8 cellular contexts compared by ENCODE assay signal in genomic region chr17:83084214-83084613, GRCh38. TPM values are rescaled to one million over a fixed set of nuclear protein-coding genes. Genes with fewer than 3 reads are reported as not detected.
DNase-seq lines count a peak whose midpoint lies in the region; ATAC-seq and TF ChIP-seq lines count a peak whose summit lies in the region.
"Had no signal": no experiment of that assay in that cellular context is flagged by ENCODE, and none has a peak within 500 bp of the region (broad histone marks: within the 10 kb centered on the region; RNA-seq: fewer than 3 reads in every experiment).

No MANE protein-coding gene starts in this region.

- no peaks in the 10 kb centered on the region for H3K9me2 ChIP-seq in HCT116 (ENCODE audit: insufficient read depth)
- no peaks in the 10 kb centered on the region for H3K9me2 ChIP-seq in hepatocyte (replicated peaks; ENCODE audit: insufficient read depth)

- TF ChIP-seq RAD21 in HCT116 (IDR thresholded peaks at IDR 0.05; ENCODE audit: low read depth): no peak

- peak overlapping the region; percentile 47 for H3K9ac ChIP-seq in HCT116 (ENCODE audit: low read length)

- H4K20me1 ChIP-seq in HCT116 (ENCODE audit: insufficient read depth) (peaks cover 11% of the 10 kb centered on the region; the same call in 1 of the 2 replicates), hepatocyte (ENCODE audit: insufficient read depth, poor library complexity, severe bottlenecking) (peaks cover 36% of the 10 kb centered on the region)

- H3K9me3 Mint-ChIP-seq in WTC11: no peaks in the 10 kb centered on the region
- H3K9me3 Mint-ChIP-seq in stimulated activated effector memory CD8-positive, alpha-beta T cell treated with anti-CD3 and anti-CD28 coated beads, Interleukin-12 subunit alpha, Interleukin-12 subunit beta, amount 100 ng/mL, for 72 hours: no peaks in the 10 kb centered on the region

- H3K27me3 ChIP-seq in HCT116 (ENCODE audit: insufficient read depth, low read length): no peaks in the 10 kb centered on the region
- H3K27me3 ChIP-seq in hepatocyte: no peaks in the 10 kb centered on the region
- H3K27me3 ChIP-seq in foreskin keratinocyte: peaks cover 66% of the 10 kb centered on the region

- H3K4me1 Mint-ChIP-seq in WTC11: peaks cover 47% of the 10 kb centered on the region
- H3K4me1 Mint-ChIP-seq in stimulated activated effector memory CD8-positive, alpha-beta T cell treated with anti-CD3 and anti-CD28 coated beads, Interleukin-12 subunit alpha, Interleukin-12 subunit beta, amount 100 ng/mL, for 72 hours: peaks cover 40% of the 10 kb centered on the region

- H3K36me3 Mint-ChIP-seq in WTC11: peaks cover 5% of the 10 kb centered on the region; the same call in 1 of the 2 replicates
- H3K36me3 Mint-ChIP-seq in stimulated activated effector memory CD8-positive, alpha-beta T cell treated with anti-CD3 and anti-CD28 coated beads, Interleukin-12 subunit alpha, Interleukin-12 subunit beta, amount 100 ng/mL, for 72 hours: peaks cover 84% of the 10 kb centered on the region

- CTCF ChIA-PET in HCT116 (lab: Charles Lee) (no interaction called here), WTC11 (lab: Charles Lee) (no interaction called here)

- RAD21 ChIA-PET in HCT116 (lab: Charles Lee; ENCODE audit: low non-redundant PET in 1 of 2, low total read pairs in 2 of 2, uncharacterized antibody in 2 of 2, unreplicated experiment in 2 of 2): no interaction called here

- DNase-seq in HCT116 (ENCODE audit: low read depth, low spot score) (no peak), WTC11 (ENCODE audit: low spot score) (no peak), hepatocyte (ENCODE audit: low spot score) (no peak), foreskin keratinocyte (no peak)
- DNase-seq in stimulated activated effector memory CD8-positive, alpha-beta T cell treated with anti-CD3 and anti-CD28 coated beads, Interleukin-12 subunit alpha, Interleukin-12 subunit beta, amount 100 ng/mL, for 72 hours (ENCODE audit: low spot score in 2 of 2): no peak
- no peak for DNase-seq in activated naive CD4-positive, alpha-beta T cell treated with anti-CD3 and anti-CD28 coated beads, Interleukin-2, amount 50 U/mL, for 16 hours

- 65% methylated on average over 9 of the region's 9 CpGs for WGBS in hepatocyte (ENCODE audit: low lambda C conversion rate, missing lambda C conversion rate)

- H3K4me2 ChIP-seq in HCT116 (ENCODE audit: low read length) (peak overlapping the region; percentile 67), hepatocyte (peak overlapping the region; percentile 98)

- TF ChIP-seq CTCF in HCT116 (IDR thresholded peaks at IDR 0.05 in 2 of 3, conservative IDR thresholded peaks at IDR 0.05 in 1 of 3; ENCODE audit: borderline replicate concordance in 1 of 3, insufficient read depth in 1 of 3, low read depth in 2 of 3, low read length in 2 of 3) (no peak), WTC11 (IDR thresholded peaks at IDR 0.05) (no peak), hepatocyte (IDR thresholded peaks at IDR 0.05; ENCODE audit: poor library complexity) (no peak), foreskin keratinocyte (conservative IDR thresholded peaks at IDR 0.05) (no peak)

- H3K27ac Mint-ChIP-seq in WTC11: peak overlapping the region; percentile 98
- peak overlapping the region; percentile 93 for H3K27ac Mint-ChIP-seq in stimulated activated effector memory CD8-positive, alpha-beta T cell treated with anti-CD3 and anti-CD28 coated beads, Interleukin-12 subunit alpha, Interleukin-12 subunit beta, amount 100 ng/mL, for 72 hours

- no peak overlapping the region; a peak in 1 of 4 replicates for H3K4me3 ChIP-seq in HCT116 (replicated peaks in 1 of 2; ENCODE audit: low read depth in 1 of 2, low read length in 2 of 2)
- H3K4me3 ChIP-seq in hepatocyte: no peak overlapping the region
- H3K4me3 ChIP-seq: psoas muscle had no signal

- peaks cover 15% of the 10 kb centered on the region for H3K27me3 Mint-ChIP-seq in WTC11 (ENCODE audit: low read depth)

- ATAC-seq in HCT116 (no peak), WTC11 (no peak), foreskin keratinocyte (no peak), HG03280 (IDR thresholded peaks at IDR 0.05; ENCODE audit: unreplicated experiment) (no peak)
- ATAC-seq in stimulated activated effector memory CD8-positive, alpha-beta T cell treated with anti-CD3 and anti-CD28 coated beads, Interleukin-12 subunit alpha, Interleukin-12 subunit beta, amount 100 ng/mL, for 72 hours: no peak

- H3K79me2 ChIP-seq in HCT116 (ENCODE audit: insufficient read depth, low read length) (peaks cover 84% of the 10 kb centered on the region), hepatocyte (peaks cover 82% of the 10 kb centered on the region)

- POLR2A ChIA-PET in HCT116 (lab: Charles Lee): no interaction called here
- POLR2A ChIA-PET in WTC11 (lab: Charles Lee): interaction anchor here (0.6 kb wide), 1 partner anchor 88 kb away, joined by 6 read pairs; no protein-coding TSS in a partner anchor

- no TSS peak for BruUV-seq in HCT116 (replicated peaks; lab: Mats Ljungman, UMichigan)

- H3K36me3 ChIP-seq in HCT116 (ENCODE audit: control insufficient read depth in 1 of 2, insufficient read depth in 2 of 2, low read length in 2 of 2) (peaks cover 9 to 16% of the 10 kb centered on the region in 2 experiments; a peak in 3 of 4 replicates), hepatocyte (replicated peaks; ENCODE audit: insufficient read depth, low read depth) (no peaks in the 10 kb centered on the region)

- H3K4me1 ChIP-seq in HCT116 (ENCODE audit: control insufficient read depth in 1 of 2, insufficient read depth in 2 of 2, low read length in 2 of 2) (peaks cover 29 to 37% of the 10 kb centered on the region in 2 experiments), hepatocyte (ENCODE audit: insufficient read depth) (peaks cover 73% of the 10 kb centered on the region), foreskin keratinocyte (no peaks in the 10 kb centered on the region)
- H3K4me1 ChIP-seq: psoas muscle had no signal

- no peaks in the 10 kb centered on the region for H3K9me3 ChIP-seq in HCT116 (ENCODE audit: control insufficient read depth in 1 of 2, insufficient read depth in 1 of 2, low read depth in 1 of 2, low read length in 2 of 2)
- H3K9me3 ChIP-seq in hepatocyte (ENCODE audit: low read depth): no peaks in the 10 kb centered on the region
- H3K9me3 ChIP-seq: psoas muscle had no signal

- H3K4me3 Mint-ChIP-seq in WTC11: peak overlapping the region; percentile 62
- peak overlapping the region; percentile 83 for H3K4me3 Mint-ChIP-seq in stimulated activated effector memory CD8-positive, alpha-beta T cell treated with anti-CD3 and anti-CD28 coated beads, Interleukin-12 subunit alpha, Interleukin-12 subunit beta, amount 100 ng/mL, for 72 hours

- no peak for TF ChIP-seq POLR2A in HCT116 (IDR thresholded peaks at IDR 0.05; ENCODE audit: borderline replicate concordance, extremely low read depth, insufficient read depth, insufficient read length)

- H2AFZ ChIP-seq in HCT116 (ENCODE audit: low read depth, low read length, poor library complexity, severe bottlenecking) (no peak overlapping the region), hepatocyte (no peak overlapping the region)

- peak overlapping the region; percentile 67; the same call in 1 of the 2 replicates for H3K27ac ChIP-seq in HCT116 (ENCODE audit: low read depth, low read length)
- H3K27ac ChIP-seq in hepatocyte: peak overlapping the region; percentile 96
- no peak overlapping the region for H3K27ac ChIP-seq in foreskin keratinocyte

- intact Hi-C loops in HCT116 (cut with micrococcal nuclease): no loop called here

TF ChIP-seq in HCT116, 20 proteins besides CTCF, POLR2A, EP300 and RAD21:
- TF ChIP-seq SIN3A (IDR thresholded peaks at IDR 0.05; ENCODE audit: low read depth) (no peak), TCF7L2 (IDR thresholded peaks at IDR 0.05; ENCODE audit: borderline replicate concordance, extremely low read depth, insufficient read depth, insufficient read length) (no peak), EZH2phosphoT487 (IDR thresholded peaks at IDR 0.05; ENCODE audit: borderline replicate concordance) (no peak), ZNF274 (IDR thresholded peaks at IDR 0.05; ENCODE audit: low read depth, low read length) (no peak), JUND (IDR thresholded peaks at IDR 0.05) (no peak), SP1 (IDR thresholded peaks at IDR 0.05; ENCODE audit: low read depth) (no peak), CBX3 (IDR thresholded peaks at IDR 0.05; ENCODE audit: low read depth) (no peak)
TF ChIP-seq in HCT116: peak in this region for 0.

TF ChIP-seq in WTC11, 78 proteins besides CTCF, POLR2A, EP300 and RAD21 (continues in another document):
- no peak for TF ChIP-seq ATF1 (CRISPR knock-in tag; IDR thresholded peaks at IDR 0.05)
- TF ChIP-seq ZNF532 (CRISPR knock-in tag; IDR thresholded peaks at IDR 0.05; ENCODE audit: borderline replicate concordance): no peak
- TF ChIP-seq ZNF317 (CRISPR knock-in tag; IDR thresholded peaks at IDR 0.05; ENCODE audit: borderline replicate concordance, low read depth): no peak

RNA-seq across cellular contexts. Expression of gene METRNL, which starts 4.8 kb away (rescaled TPM):
- total RNA-seq in HCT116 (2021; ENCODE audit: unreplicated experiment) (58.7 TPM), WTC11 (2021) (27.7 to 29.3 TPM (median 28.1 TPM) in 3 replicates), hepatocyte (65.3 and 97.2 TPM in 2 replicates), foreskin keratinocyte (1.4 and 2.0 TPM in 2 replicates)
- 89.0 and 104 TPM in 2 replicates for polyA plus RNA-seq in HCT116 (2012)
- polyA plus RNA-seq in hepatocyte (151 and 164 TPM in 2 replicates), foreskin keratinocyte (2.0 and 3.6 TPM in 2 replicates)
